ENCODE assay signal across 1 cellular context in genomic region chr1:6497215-6497866, GRCh38.
TF ChIP-seq lines count a peak whose summit lies in the region.

No MANE protein-coding gene starts in this region.

TF ChIP-seq in HCT116, 20 proteins besides CTCF, POLR2A, EP300 and RAD21 (continued from another document):
- no peak for TF ChIP-seq MAX (IDR thresholded peaks at IDR 0.05)
- TF ChIP-seq EZH2phosphoT487 (IDR thresholded peaks at IDR 0.05; ENCODE audit: borderline replicate concordance) = no peak
- no peak for TF ChIP-seq YY1 (IDR thresholded peaks at IDR 0.05; ENCODE audit: extremely low read depth, insufficient replicate concordance, low read depth, low read length)
- no peak for TF ChIP-seq JUND (IDR thresholded peaks at IDR 0.05)
